ENCODE assay signal across 8 cellular contexts in genomic region chr6:53359843-53360834, GRCh38. TPM values are rescaled to one million over a fixed set of nuclear protein-coding genes. Genes with fewer than 3 reads are reported as not detected.
A peak's percentile ranks its signal among the peaks of the same experiment; 100 is the strongest.
DNase-seq lines count a peak whose midpoint lies in the region; ATAC-seq and TF ChIP-seq lines count a peak whose summit lies in the region.

No MANE protein-coding gene starts in this region.

- peaks cover 17% of the 10 kb centered on the region for H3K9me3 Mint-ChIP-seq in endodermal cell
- H3K9me3 Mint-ChIP-seq in neural crest cell, result no peaks in the 10 kb centered on the region

- no peak for TF ChIP-seq CTCF in endodermal cell (conservative IDR thresholded peaks at IDR 0.05)
- no peak for TF ChIP-seq CTCF in neural crest cell (conservative IDR thresholded peaks at IDR 0.05)

- H3K4me1 ChIP-seq in endodermal cell (ENCODE audit: control insufficient read depth, insufficient read depth, low read length), result peaks cover 21% of the 10 kb centered on the region

- peak; percentile 15 to 30 for DNase-seq in AML-193 (lab: John Stamatoyannopoulos, UW)
- peak; percentile 24 for DNase-seq in RKO (ENCODE audit: low spot score)
- DNase-seq in endodermal cell, result no peak
- no peak for DNase-seq in neural crest cell (ENCODE audit: low read depth, low spot score)
- DNase-seq in stimulated activated naive CD4-positive, alpha-beta T cell treated with Interleukin-2 at 50 U/mL for 16 hours (lab: John Stamatoyannopoulos, UW), result no peak
- no peak for DNase-seq in NCI-H2227 (lab: John Stamatoyannopoulos, UW; ENCODE audit: unreplicated experiment)

- H3K4me1 Mint-ChIP-seq in endodermal cell (peaks cover 37% of the 10 kb centered on the region), neural crest cell (peaks cover 42% of the 10 kb centered on the region)

- H3K27me3 Mint-ChIP-seq in endodermal cell (ENCODE audit: insufficient read depth) (peaks cover 10% of the 10 kb centered on the region), neural crest cell (ENCODE audit: low read depth) (no peaks in the 10 kb centered on the region)

- H3K27me3 ChIP-seq in endodermal cell (ENCODE audit: control insufficient read depth, insufficient read depth, low read length, poor library complexity, severe bottlenecking), result no peaks in the 10 kb centered on the region

- ATAC-seq in GM19438 (IDR thresholded peaks at IDR 0.05; ENCODE audit: low read depth, unreplicated experiment) (peak; percentile 16), HG03196 (IDR thresholded peaks at IDR 0.05; ENCODE audit: unreplicated experiment) (no peak)

- H3K27ac Mint-ChIP-seq in endodermal cell (peak overlapping the region; percentile 94), neural crest cell (ENCODE audit: unreplicated experiment) (peak overlapping the region; percentile 98)

- H3K9ac ChIP-seq in endodermal cell (ENCODE audit: extremely low read depth, low read length, poor library complexity, severe bottlenecking), result peak overlapping the region; percentile 45

- peak overlapping the region; percentile 66 for H3K4me3 Mint-ChIP-seq in endodermal cell
- H3K4me3 Mint-ChIP-seq in neural crest cell, result peak overlapping the region; percentile 86

- no peaks in the 10 kb centered on the region for H3K36me3 Mint-ChIP-seq in endodermal cell (ENCODE audit: low read depth)
- no peaks in the 10 kb centered on the region for H3K36me3 Mint-ChIP-seq in neural crest cell (ENCODE audit: low read depth)

- peak overlapping the region; percentile 77 for H3K4me3 ChIP-seq in endodermal cell (ENCODE audit: low read length)

- no peaks in the 10 kb centered on the region for H3K36me3 ChIP-seq in endodermal cell (ENCODE audit: control insufficient read depth, insufficient read depth, low read length)

- H3K27ac ChIP-seq in endodermal cell (ENCODE audit: low read depth, low read length), result peak overlapping the region; percentile 93

- peaks cover 9% of the 10 kb centered on the region for H3K9me3 ChIP-seq in endodermal cell (ENCODE audit: control insufficient read depth, low read length)

- WGBS in endodermal cell (ENCODE audit: insufficient coverage in 1 of 2, insufficient read length in 1 of 2), 2 experiments, result 38 to 43% methylated on average over 11 to 18 of the region's 18 CpGs

RNA-seq across cellular contexts. Expression of gene ELOVL5, which starts 11.4 kb away (rescaled TPM):
- total RNA-seq in endodermal cell (100 to 1,000 TPM; 103 to 108 TPM), neural crest cell (152 and 153 TPM in 2 replicates)
- 140 TPM for polyA plus RNA-seq in endodermal cell (2013, experiment 1 of 2)
- polyA plus RNA-seq in endodermal cell (2013, experiment 2 of 2), result 132 TPM

Comparison
In these comparisons a context has a peak if more than half of its experiments do, and no peak if none do; other contexts are left out.
1. DNase-seq: peak in AML-193 (2 of 2) and RKO (single experiment); none in endodermal cell (single experiment), neural crest cell (single experiment), stimulated activated naive CD4-positive, alpha-beta T cell treated with Interleukin-2 at 50 U/mL for 16 hours (single experiment) and NCI-H2227 (single experiment).